In the genomic region with DNA sequence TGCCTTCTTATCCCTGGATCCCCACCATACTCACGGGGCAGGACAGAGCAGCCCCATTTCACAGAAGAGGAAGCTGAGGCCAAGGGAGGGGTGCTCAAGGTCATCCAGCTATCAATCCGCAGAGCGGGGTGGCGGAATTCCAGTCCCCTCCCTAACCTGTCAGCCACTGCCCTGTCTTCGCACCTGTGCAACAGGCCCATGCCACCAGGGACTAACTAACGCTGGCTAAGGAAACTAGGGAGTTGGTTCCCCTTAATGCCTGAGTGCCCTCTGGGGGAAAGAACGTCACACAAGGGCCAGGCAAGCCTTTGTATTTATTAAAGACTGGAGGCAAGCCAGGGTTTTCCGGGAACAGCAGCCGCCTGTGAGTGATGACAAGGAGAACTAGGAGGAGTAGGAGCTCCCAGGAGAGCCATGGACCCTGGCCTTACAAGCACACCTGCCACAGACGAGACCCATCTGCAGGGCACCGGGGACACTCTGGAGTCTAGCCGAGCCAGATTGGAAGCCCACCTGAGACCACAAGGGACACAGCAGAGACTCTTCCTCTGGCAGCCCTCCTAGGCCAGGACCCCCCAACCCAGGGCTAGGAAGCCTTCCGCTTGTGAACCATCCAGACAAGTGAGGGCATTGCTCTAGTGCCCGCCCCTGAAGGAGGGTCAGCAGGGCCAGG, we compare ENCODE assay signal across 9 cellular contexts.
DNase-seq lines count a peak whose midpoint lies in the region; ATAC-seq and TF ChIP-seq lines count a peak whose summit lies in the region.
"Had no signal": no experiment of that assay in that cellular context is flagged by ENCODE, and none has a peak within 500 bp of the region (broad histone marks: within the 10 kb centered on the region; RNA-seq: fewer than 3 reads in every experiment).

No MANE protein-coding gene starts in this region.

- peak overlapping the region; percentile 45 for H3K18ac ChIP-seq in neuronal stem cell (ENCODE audit: low read length)

- H3K14ac ChIP-seq in neuronal stem cell (ENCODE audit: low read length): no peak overlapping the region

- no peak overlapping the region for H2AFZ ChIP-seq in neuronal stem cell (ENCODE audit: low read length)

- H3K79me1 ChIP-seq in neuronal stem cell (ENCODE audit: low read depth, low read length): peaks cover 24% of the 10 kb centered on the region

- TF ChIP-seq CTCF in RWPE1 (conservative IDR thresholded peaks at IDR 0.05; ENCODE audit: low read depth): no peak

- H4K91ac ChIP-seq in neuronal stem cell (ENCODE audit: low read depth, low read length, poor library complexity): no peak overlapping the region

- no peak overlapping the region for H3K4ac ChIP-seq in neuronal stem cell (ENCODE audit: low read length)

- H2BK15ac ChIP-seq in neuronal stem cell (ENCODE audit: low read length): no peak overlapping the region

- H2BK120ac ChIP-seq in neuronal stem cell (ENCODE audit: low read depth, low read length): no peak overlapping the region

- no peak overlapping the region for H3K4me2 ChIP-seq in neuronal stem cell (ENCODE audit: insufficient read depth, low read length, poor library complexity, severe bottlenecking)

- ATAC-seq in GM21515 (IDR thresholded peaks at IDR 0.05; ENCODE audit: unreplicated experiment): no peak

- peaks cover 70 to 97% of the 10 kb centered on the region in 2 donors for H3K36me3 ChIP-seq in neuronal stem cell (replicated peaks in 1 of 2; ENCODE audit: control insufficient read depth in 2 of 2, insufficient read depth in 2 of 2, low read length in 2 of 2)

- H3K4me3 ChIP-seq in neuronal stem cell (ENCODE audit: low read length in 2 of 2): no peak overlapping the region

- H4K8ac ChIP-seq in neuronal stem cell (ENCODE audit: low read depth, low read length): no peak overlapping the region

- H2AK5ac ChIP-seq in neuronal stem cell (ENCODE audit: low read depth, low read length): no peak overlapping the region

- DNase-seq in AG08395 (ENCODE audit: low spot score) (peak; percentile 43), RWPE1 (ENCODE audit: low spot score) (no peak), fibroblast of gingiva (ENCODE audit: low read depth) (peak; percentile 86), neuronal stem cell (ENCODE audit: low spot score) (no peak), germinal center (ENCODE audit: low spot score) (no peak), RPMI8226 (no peak)
- no peak for DNase-seq in stimulated activated CD4-positive, alpha-beta T cell treated with anti-CD3 and anti-CD28 coated beads, Interleukin-15, amount 100 ng/mL, for 24 hours
- DNase-seq: naive B cell had no signal

- POLR2A ChIA-PET in RWPE1 (lab: Yijun Ruan, JAX; ENCODE audit: low non-redundant PET): no interaction called here

- H2BK5ac ChIP-seq in neuronal stem cell (ENCODE audit: low read length): no peak overlapping the region

- H2BK12ac ChIP-seq in neuronal stem cell (ENCODE audit: low read length): no peak overlapping the region

- WGBS in neuronal stem cell (ENCODE audit: extremely low coverage in 2 of 2, insufficient read length in 2 of 2, insufficient replicate concordance in 1 of 2), 2 donors: no CpG with 5 or more reads among the region's 14 CpGs

- H3K4me1 ChIP-seq in neuronal stem cell (ENCODE audit: control insufficient read depth in 2 of 2, insufficient read depth in 1 of 2, low read depth in 1 of 2, low read length in 2 of 2): peaks cover 3 to 12% of the 10 kb centered on the region in 2 donors

- H3K23ac ChIP-seq in neuronal stem cell (ENCODE audit: low read depth, low read length, poor library complexity): peak overlapping the region; percentile 58

- H3K9ac ChIP-seq in neuronal stem cell (ENCODE audit: low read depth, low read length, poor library complexity): peak overlapping the region; percentile 10

- H3K27ac ChIP-seq in RWPE1: peak overlapping the region; percentile 100
- H3K27ac ChIP-seq in neuronal stem cell (replicated peaks; ENCODE audit: low read length): no peak overlapping the region

- CTCF ChIA-PET in RWPE1 (lab: Yijun Ruan, JAX): interaction anchor here (0.5 kb wide), 1 partner anchor 55 kb away, joined by 3 read pairs; no protein-coding TSS in a partner anchor

- no peaks in the 10 kb centered on the region for H3K27me3 ChIP-seq in neuronal stem cell (ENCODE audit: control insufficient read depth in 3 of 3, insufficient read depth in 3 of 3, low read depth in 1 of 3, low read length in 3 of 3)

- H3K9me3 ChIP-seq in neuronal stem cell (replicated peaks in 1 of 2; ENCODE audit: control insufficient read depth in 2 of 2, insufficient read depth in 1 of 2, low read depth in 1 of 2, low read length in 2 of 2): no peaks in the 10 kb centered on the region

Comparison
In these comparisons a context has a peak if more than half of its experiments do, and no peak if none do; other contexts are left out.
1. DNase-seq: peak in AG08395 (single experiment) and fibroblast of gingiva (single experiment); none in RWPE1 (single experiment), neuronal stem cell (single experiment), germinal center (single experiment), stimulated activated CD4-positive, alpha-beta T cell treated with anti-CD3 and anti-CD28 coated beads, Interleukin-15, amount 100 ng/mL, for 24 hours (single experiment) and RPMI8226 (single experiment).